In the genomic region with DNA sequence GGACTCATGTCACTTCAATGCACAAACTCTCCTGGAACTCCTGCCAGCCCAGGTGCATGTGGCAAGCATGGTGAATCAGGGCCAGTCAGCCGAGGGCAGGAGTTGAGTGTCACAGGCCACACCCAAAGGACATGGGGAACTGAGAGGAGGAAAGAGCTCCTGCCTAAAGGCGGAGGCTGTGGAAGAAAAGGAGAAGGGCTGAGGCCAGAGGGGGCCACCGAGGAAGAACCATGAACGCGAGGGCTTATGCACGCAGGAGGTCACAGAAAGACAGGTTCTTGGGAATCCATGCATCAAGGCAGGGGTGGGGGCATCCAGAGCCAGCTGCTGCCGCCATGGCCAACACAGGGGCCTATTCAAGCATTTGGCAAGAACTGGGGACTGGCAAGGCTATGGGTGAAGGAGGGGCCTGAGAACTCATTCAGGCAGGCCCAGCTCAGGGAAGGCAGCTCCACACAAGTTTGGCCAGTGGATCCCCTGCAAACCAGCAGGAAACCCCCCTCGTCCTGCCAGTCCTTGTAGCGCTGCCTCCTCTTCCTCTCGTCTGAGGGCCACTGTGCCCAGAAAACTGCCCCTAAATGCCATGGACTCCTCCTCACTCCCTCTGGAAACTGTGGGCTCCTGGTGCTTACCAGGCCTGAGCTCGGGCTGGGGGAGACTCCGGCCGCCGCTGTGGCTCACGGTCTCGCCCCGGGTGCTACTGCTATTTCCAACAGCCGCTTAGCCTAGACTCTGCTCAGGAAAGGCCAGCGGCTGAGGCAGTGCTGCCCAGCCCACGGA, we compare ENCODE assay signal across 8 cellular contexts. TPM values are rescaled to one million over a fixed set of nuclear protein-coding genes. Genes with fewer than 3 reads are reported as not detected.
A peak's percentile ranks its signal among the peaks of the same experiment; 100 is the strongest.
DNase-seq lines count a peak whose midpoint lies in the region; ATAC-seq and TF ChIP-seq lines count a peak whose summit lies in the region.

No MANE protein-coding gene starts in this region.

- H3K9ac ChIP-seq in skeletal muscle tissue (ENCODE audit: low read depth in 1 of 3, low read length in 3 of 3) = peak overlapping the region; percentile 67 to 86 (median 80)

- H3K36me3 ChIP-seq in WERI-Rb-1 (peaks cover 37% of the 10 kb centered on the region), skeletal muscle tissue (ENCODE audit: control insufficient read depth in 3 of 3, insufficient read depth in 3 of 3, low read length in 3 of 3) (peaks cover 20 to 26% (median 25%) of the 10 kb centered on the region in 3 donors)

- H3K27me3 ChIP-seq in WERI-Rb-1 (ENCODE audit: insufficient read depth, low read depth, severe bottlenecking) (no peaks in the 10 kb centered on the region), skeletal muscle tissue (ENCODE audit: control insufficient read depth in 3 of 3, insufficient read depth in 3 of 3, low read length in 3 of 3) (no peaks in the 10 kb centered on the region)

- H3K27ac ChIP-seq in WERI-Rb-1 (peak overlapping the region; percentile 95), skeletal muscle tissue (ENCODE audit: low read depth, low read length) (peak overlapping the region; percentile 87)

- H3K4me3 ChIP-seq in HFF-Myc (replicated peaks; ENCODE audit: low read depth, low read length) (peak overlapping the region; percentile 46), WERI-Rb-1 (ENCODE audit: low read depth, low read length) (no peak overlapping the region), skeletal muscle tissue (ENCODE audit: low read length in 3 of 3) (peak overlapping the region; percentile 64 to 78 (median 74))

- H3K4me1 ChIP-seq in skeletal muscle tissue (ENCODE audit: control insufficient read depth in 3 of 3, insufficient read depth in 3 of 3, low read length in 3 of 3) = peaks cover 56 to 57% (median 57%) of the 10 kb centered on the region in 3 donors

- ATAC-seq in HG03457 (IDR thresholded peaks at IDR 0.05; ENCODE audit: unreplicated experiment) = no peak
- ATAC-seq in GM18511 (IDR thresholded peaks at IDR 0.05; ENCODE audit: unreplicated experiment) = no peak

- H3K9me3 ChIP-seq in WERI-Rb-1 (ENCODE audit: severe bottlenecking) (no peaks in the 10 kb centered on the region), skeletal muscle tissue (ENCODE audit: control insufficient read depth in 3 of 3, low read length in 3 of 3) (no peaks in the 10 kb centered on the region)

- DNase-seq in HFF-Myc (ENCODE audit: extremely low read depth, low read depth) (no peak), WERI-Rb-1 (no peak), hippocampal formation (lab: John Stamatoyannopoulos, UW) (peak; percentile 56 to 67), D341Med (ENCODE audit: low spot score) (no peak)
- no peak for DNase-seq in activated CD4-positive, alpha-beta T cell treated with anti-CD3 and anti-CD28 coated beads for 48 hours

- TF ChIP-seq CTCF in HFF-Myc (IDR thresholded peaks at IDR 0.05; ENCODE audit: low read depth, low read length, missing control alignments) (no peak), WERI-Rb-1 (IDR thresholded peaks at IDR 0.05; ENCODE audit: low read depth, low read length) (no peak)

RNA-seq across cellular contexts. Expression of a gene that starts 15.4 kb away (rescaled TPM):
- total RNA-seq in skeletal muscle tissue = 38.6 TPM

RNA-seq across cellular contexts. Expression of a gene that starts 45.4 kb away (rescaled TPM):
- 14.1 TPM for total RNA-seq in skeletal muscle tissue

Comparison
In these comparisons a context has a peak if more than half of its experiments do, and no peak if none do; other contexts are left out.
1. DNase-seq: peak in hippocampal formation (2 of 2); none in HFF-Myc (single experiment), WERI-Rb-1 (single experiment), D341Med (single experiment) and activated CD4-positive, alpha-beta T cell treated with anti-CD3 and anti-CD28 coated beads for 48 hours (single experiment).